ENCODE assay signal across 8 cellular contexts in genomic region chr2:232142049-232142448, GRCh38.
A peak's percentile ranks its signal among the peaks of the same experiment; 100 is the strongest.
DNase-seq lines count a peak whose midpoint lies in the region; ATAC-seq and TF ChIP-seq lines count a peak whose summit lies in the region.

No MANE protein-coding gene starts in this region.

- H3K4me3 ChIP-seq in GM12865 (ENCODE audit: low read depth, low read length) (no peak overlapping the region), body of pancreas (no peak overlapping the region), testis (no peak overlapping the region)

- DNase-seq in ACHN (peak; percentile 44), GM12865 (ENCODE audit: low read depth) (peak; percentile 47), NCI-H524 treated with DMSO at 0.1 percent for 48 hours (lab: John Stamatoyannopoulos, UW) (peak; percentile 5), body of pancreas (peak; percentile 30 to 61 (median 40)), left colon (peak in 1 of 2 donors; percentile 25), testis (peak; percentile 32), 8988T (no peak)
- no peak for DNase-seq in activated effector memory CD4-positive, alpha-beta T cell treated with anti-CD3 and anti-CD28 coated beads, Interleukin-2, amount 50 U/mL, for 16 hours

- H3K9me3 ChIP-seq in body of pancreas (no peaks in the 10 kb centered on the region), testis (no peaks in the 10 kb centered on the region)

- H3K27ac ChIP-seq in body of pancreas (no peak overlapping the region), testis (no peak overlapping the region)

- in situ Hi-C loops in ACHN (cut with HindIII; ENCODE audit: low pct_ligation_motif_present, low pct_unique_long_range_greater_than_20kb, low sequenced_read_pairs) = no loop called here

- ATAC-seq in body of pancreas = no peak
- ATAC-seq in left colon = peak; percentile 60

- intact Hi-C loops in body of pancreas (cut with DNase I) = loop anchor here (5.0 kb wide), 1 partner anchor 210 kb away; no protein-coding TSS in a partner anchor
- intact Hi-C loops in left colon (cut with DNase I, micrococcal nuclease) = loop anchor here in 1 of 2 donors (5.0 kb wide), 1 partner anchor 220 kb away; no protein-coding TSS in a partner anchor
- intact Hi-C loops in testis (cut with DNase I; ENCODE audit: low total_unique reads) = no loop called here

- H3K36me3 ChIP-seq in body of pancreas (replicated peaks in 1 of 2; ENCODE audit: insufficient read depth in 1 of 2, low read depth in 2 of 2) (no peaks in the 10 kb centered on the region), testis (ENCODE audit: low read depth, missing control alignments) (no peaks in the 10 kb centered on the region)

- TF ChIP-seq POLR2A in body of pancreas (IDR thresholded peaks at IDR 0.05) = no peak
- TF ChIP-seq POLR2A in testis (IDR thresholded peaks at IDR 0.05) = no peak

- WGBS in body of pancreas, 2 donors = 44 to 50% methylated on average over 3 of the region's 3 CpGs
- WGBS in testis, 2 donors = 67 to 77% methylated on average over 3 of the region's 3 CpGs

- H3K27me3 ChIP-seq in body of pancreas (no peaks in the 10 kb centered on the region), testis (no peaks in the 10 kb centered on the region)

- TF ChIP-seq CTCF in GM12865 (IDR thresholded peaks at IDR 0.05; ENCODE audit: insufficient read depth, low read depth, low read length, missing control alignments) = peak; percentile 56
- peak; percentile 32 to 78 (median 64) for TF ChIP-seq CTCF in body of pancreas (IDR thresholded peaks at IDR 0.05)
- peak in 2 of 3 experiments; percentile 50 to 53 for TF ChIP-seq CTCF in testis (IDR thresholded peaks at IDR 0.05)

- H3K4me1 ChIP-seq in body of pancreas = peaks cover 18% of the 10 kb centered on the region
- no peaks in the 10 kb centered on the region for H3K4me1 ChIP-seq in testis

Comparison
In these comparisons a context has a peak if more than half of its experiments do, and no peak if none do; other contexts are left out.
1. DNase-seq: peak in ACHN (single experiment), GM12865 (single experiment), NCI-H524 treated with DMSO at 0.1 percent for 48 hours (single experiment), body of pancreas (4 of 4) and testis (single experiment); none in activated effector memory CD4-positive, alpha-beta T cell treated with anti-CD3 and anti-CD28 coated beads, Interleukin-2, amount 50 U/mL, for 16 hours (single experiment) and 8988T (single experiment).
2. Peak in every context shown above with its lines, with median percentiles within 50 percentile points of each other: CTCF ChIP-seq.